In genomic region chr11:128215238-128215882, GRCh38 we compare ENCODE assay signal across 24 cellular contexts.
DNase-seq lines count a peak whose midpoint lies in the region; ATAC-seq and TF ChIP-seq lines count a peak whose summit lies in the region.
"Had no signal": no experiment of that assay in that cellular context is flagged by ENCODE, and none has a peak within 500 bp of the region (broad histone marks: within the 10 kb centered on the region; RNA-seq: fewer than 3 reads in every experiment).

No MANE protein-coding gene starts in this region.

- no peaks in the 10 kb centered on the region for H3K79me1 ChIP-seq in mesenchymal stem cell (replicated peaks; ENCODE audit: low read length, poor library complexity, severe bottlenecking)
- H3K79me1 ChIP-seq in trophoblast cell (ENCODE audit: low read length): peaks cover 15% of the 10 kb centered on the region

- H3K27ac ChIP-seq in mesenchymal stem cell (ENCODE audit: low read length, poor library complexity, severe bottlenecking): no peak overlapping the region
- no peak overlapping the region for H3K27ac ChIP-seq in trophoblast cell (ENCODE audit: low read depth, low read length)
- no peak overlapping the region for H3K27ac ChIP-seq in left lung
- H3K27ac ChIP-seq: BLaER1 had no signal

- 96% methylated on average over 25 of the region's 28 CpGs for WGBS in mesenchymal stem cell
- no CpG with 5 or more reads among the region's 28 CpGs for WGBS in trophoblast cell (ENCODE audit: extremely low coverage, insufficient coverage, insufficient read length)

- H2BK5ac ChIP-seq in mesenchymal stem cell (ENCODE audit: low read depth, low read length, poor library complexity, severe bottlenecking): no peak overlapping the region
- no peak overlapping the region for H2BK5ac ChIP-seq in trophoblast cell (ENCODE audit: low read depth, low read length, poor library complexity)

- H2BK120ac ChIP-seq in mesenchymal stem cell (ENCODE audit: low read depth, low read length) (no peak overlapping the region), trophoblast cell (ENCODE audit: insufficient read depth, low read length, poor library complexity) (peak overlapping the region; percentile 68)

- H3K4ac ChIP-seq in mesenchymal stem cell (ENCODE audit: low read depth in 1 of 2, low read length in 2 of 2) (peak overlapping the region in 1 of 2 experiments; percentile 10), trophoblast cell (ENCODE audit: low read depth, low read length) (no peak overlapping the region)

- H2BK12ac ChIP-seq in mesenchymal stem cell (ENCODE audit: low read length in 2 of 2): peak overlapping the region in 1 of 2 experiments; percentile 71
- peak overlapping the region; percentile 55 for H2BK12ac ChIP-seq in trophoblast cell (ENCODE audit: low read length)

- H3K9ac ChIP-seq in mesenchymal stem cell (ENCODE audit: low read length) (no peak overlapping the region), trophoblast cell (ENCODE audit: low read length) (no peak overlapping the region)
- H3K9ac ChIP-seq: BLaER1 had no signal

- H3K27ac Mint-ChIP-seq in chondrocyte (ENCODE audit: unreplicated experiment): no peak overlapping the region
- H3K27ac Mint-ChIP-seq in effector memory CD8-positive, alpha-beta T cell: no peak overlapping the region
- H3K27ac Mint-ChIP-seq: CD14-positive monocyte; CD4-positive, alpha-beta memory T cell; CD4-positive, CD25-positive, alpha-beta regulatory T cell; CD8-positive, alpha-beta memory T cell had no signal

- H2AFZ ChIP-seq in mesenchymal stem cell (ENCODE audit: low read depth, low read length) (no peak overlapping the region), trophoblast cell (ENCODE audit: insufficient read depth, low read length, poor library complexity) (no peak overlapping the region)

- peak overlapping the region; percentile 38 for H2BK15ac ChIP-seq in mesenchymal stem cell (ENCODE audit: low read depth, poor library complexity, severe bottlenecking)

- H3K36me3 ChIP-seq in mesenchymal stem cell (ENCODE audit: control insufficient read depth in 1 of 2, insufficient read depth in 2 of 2, low read depth in 1 of 2, low read length in 2 of 2): peaks cover 0 to 6% of the 10 kb centered on the region in 2 experiments
- peaks cover 3 to 6% of the 10 kb centered on the region in 2 experiments for H3K36me3 ChIP-seq in trophoblast cell (ENCODE audit: control insufficient read depth in 1 of 2, insufficient read depth in 2 of 2, low read length in 2 of 2)
- no peaks in the 10 kb centered on the region for H3K36me3 ChIP-seq in left lung
- H3K36me3 ChIP-seq: BE2C, BLaER1 had no signal

- intact Hi-C loops in left lung (cut with DNase I): no loop called here

- H4K91ac ChIP-seq in mesenchymal stem cell (ENCODE audit: low read length) (peak overlapping the region; percentile 35), trophoblast cell (ENCODE audit: low read depth, low read length) (peak overlapping the region; percentile 33)

- ATAC-seq in effector memory CD8-positive, alpha-beta T cell (replicated peaks): no peak
- no peak for ATAC-seq in left lung
- ATAC-seq: GM12878 had no signal

- peaks cover 2% of the 10 kb centered on the region for H3K9me3 Mint-ChIP-seq in chondrocyte (ENCODE audit: low read depth)
- H3K9me3 Mint-ChIP-seq in effector memory CD8-positive, alpha-beta T cell: peaks cover 0 to 2% of the 10 kb centered on the region in 2 donors

- H3K36me3 Mint-ChIP-seq in chondrocyte (ENCODE audit: low read depth): no peaks in the 10 kb centered on the region
- no peaks in the 10 kb centered on the region for H3K36me3 Mint-ChIP-seq in effector memory CD8-positive, alpha-beta T cell (ENCODE audit: insufficient read depth)
- H3K36me3 Mint-ChIP-seq: CD14-positive monocyte; CD4-positive, alpha-beta memory T cell; CD4-positive, CD25-positive, alpha-beta regulatory T cell; CD8-positive, alpha-beta memory T cell had no signal

- no peak overlapping the region for H3K4me3 Mint-ChIP-seq in chondrocyte (ENCODE audit: unreplicated experiment)
- no peak overlapping the region for H3K4me3 Mint-ChIP-seq in effector memory CD8-positive, alpha-beta T cell
- H3K4me3 Mint-ChIP-seq: CD14-positive monocyte; CD4-positive, alpha-beta memory T cell; CD4-positive, CD25-positive, alpha-beta regulatory T cell; CD8-positive, alpha-beta memory T cell had no signal

- H3K9me3 ChIP-seq in mesenchymal stem cell (ENCODE audit: control insufficient read depth, low read length) (no peaks in the 10 kb centered on the region), trophoblast cell (ENCODE audit: insufficient read depth, low read depth, low read length) (peaks cover 7% of the 10 kb centered on the region), left lung (no peaks in the 10 kb centered on the region)
- H3K9me3 ChIP-seq: BE2C had no signal

- H3K23ac ChIP-seq in mesenchymal stem cell (ENCODE audit: low read length in 2 of 2) (no peak overlapping the region), trophoblast cell (ENCODE audit: low read length) (no peak overlapping the region)

- no peak overlapping the region for H4K12ac ChIP-seq in trophoblast cell (ENCODE audit: low read depth, low read length)

- H2AK5ac ChIP-seq in mesenchymal stem cell (ENCODE audit: low read length, severe bottlenecking) (peak overlapping the region; percentile 86), trophoblast cell (ENCODE audit: low read length) (peak overlapping the region; percentile 83)

- no peaks in the 10 kb centered on the region for H3K27me3 Mint-ChIP-seq in chondrocyte (ENCODE audit: low read depth)
- no peaks in the 10 kb centered on the region for H3K27me3 Mint-ChIP-seq in effector memory CD8-positive, alpha-beta T cell
- H3K27me3 Mint-ChIP-seq: CD4-positive, alpha-beta memory T cell; CD8-positive, alpha-beta memory T cell had no signal

- H3K14ac ChIP-seq in mesenchymal stem cell (ENCODE audit: low read length in 2 of 2) (peak overlapping the region in 1 of 2 experiments; percentile 89), trophoblast cell (ENCODE audit: low read length) (no peak overlapping the region)

- peak overlapping the region; percentile 28 for H4K8ac ChIP-seq in mesenchymal stem cell (ENCODE audit: low read length)
- H4K8ac ChIP-seq in trophoblast cell (ENCODE audit: low read depth, low read length): peak overlapping the region; percentile 37

- H3K4me3 ChIP-seq in mesenchymal stem cell (ENCODE audit: insufficient read depth in 1 of 2, low read depth in 1 of 2, low read length in 2 of 2): no peak overlapping the region
- no peak overlapping the region for H3K4me3 ChIP-seq in trophoblast cell (ENCODE audit: low read depth, low read length)
- H3K4me3 ChIP-seq in foreskin fibroblast (ENCODE audit: low read depth in 1 of 2, low read length in 2 of 2): no peak overlapping the region
- H3K4me3 ChIP-seq in left lung: no peak overlapping the region
- H3K4me3 ChIP-seq: BLaER1, GM12878 had no signal

- H3K79me2 ChIP-seq in trophoblast cell (ENCODE audit: control insufficient read depth, insufficient read depth, low read length, poor library complexity): no peaks in the 10 kb centered on the region

- H3K18ac ChIP-seq in mesenchymal stem cell (ENCODE audit: low read depth in 1 of 2, low read length in 2 of 2) (peak overlapping the region in 1 of 2 experiments; percentile 23), trophoblast cell (ENCODE audit: low read length) (peak overlapping the region; percentile 49)

- H3K4me1 ChIP-seq in mesenchymal stem cell (ENCODE audit: control insufficient read depth, insufficient read depth, low read depth, low read length): no peaks in the 10 kb centered on the region
- no peaks in the 10 kb centered on the region for H3K4me1 ChIP-seq in trophoblast cell (ENCODE audit: control insufficient read depth in 1 of 2, insufficient read depth in 2 of 2, low read length in 2 of 2)
- peaks cover 0 to 7% of the 10 kb centered on the region in 2 donors for H3K4me1 ChIP-seq in left lung
- H3K4me1 ChIP-seq: BE2C, BLaER1 had no signal

- no peak overlapping the region for H3K4me2 ChIP-seq in mesenchymal stem cell (ENCODE audit: low read length, poor library complexity, severe bottlenecking)
- H3K4me2 ChIP-seq in trophoblast cell (ENCODE audit: low read length): no peak overlapping the region
- H3K4me2 ChIP-seq: BLaER1 had no signal

- peak; percentile 88 for DNase-seq in chondrocyte (ENCODE audit: low spot score)
- DNase-seq in mesenchymal stem cell: no peak
- DNase-seq in trophoblast cell: no peak
- no peak for DNase-seq in foreskin fibroblast
- DNase-seq in effector memory CD8-positive, alpha-beta T cell: no peak
- no peak for DNase-seq in left lung
- DNase-seq: 8988T; ACHN; BE2C; C1 segment of cervical spinal cord; CD4-positive, alpha-beta memory T cell; CD4-positive, CD25-positive, alpha-beta regulatory T cell; CD8-positive, alpha-beta memory T cell; COR-L47; DMS 273 treated with DMSO at 0.1 percent for 48 hours; DMS153; DMS53; DMS79; DND-41; EL; GDM1 had no signal

- TF ChIP-seq CTCF in chondrocyte (IDR thresholded peaks at IDR 0.05) (no peak), foreskin fibroblast (IDR thresholded peaks at IDR 0.05; ENCODE audit: low read depth, low read length) (no peak), left lung (IDR thresholded peaks at IDR 0.05) (no peak)

- H3K4me1 Mint-ChIP-seq in chondrocyte (ENCODE audit: low read depth): peaks cover 36% of the 10 kb centered on the region
- peaks cover 0 to 3% of the 10 kb centered on the region in 2 donors for H3K4me1 Mint-ChIP-seq in effector memory CD8-positive, alpha-beta T cell (ENCODE audit: low read depth in 2 of 2)
- H3K4me1 Mint-ChIP-seq: CD4-positive, alpha-beta memory T cell; CD8-positive, alpha-beta memory T cell had no signal

- H3K27me3 ChIP-seq in mesenchymal stem cell (ENCODE audit: control insufficient read depth in 1 of 2, insufficient read depth in 1 of 2, low read length in 2 of 2) (no peaks in the 10 kb centered on the region), trophoblast cell (ENCODE audit: insufficient read depth, low read length) (no peaks in the 10 kb centered on the region), left lung (no peaks in the 10 kb centered on the region)
- H3K27me3 ChIP-seq: BE2C, BLaER1 had no signal
